14 cellular contexts compared by ENCODE assay signal in the genomic region with DNA sequence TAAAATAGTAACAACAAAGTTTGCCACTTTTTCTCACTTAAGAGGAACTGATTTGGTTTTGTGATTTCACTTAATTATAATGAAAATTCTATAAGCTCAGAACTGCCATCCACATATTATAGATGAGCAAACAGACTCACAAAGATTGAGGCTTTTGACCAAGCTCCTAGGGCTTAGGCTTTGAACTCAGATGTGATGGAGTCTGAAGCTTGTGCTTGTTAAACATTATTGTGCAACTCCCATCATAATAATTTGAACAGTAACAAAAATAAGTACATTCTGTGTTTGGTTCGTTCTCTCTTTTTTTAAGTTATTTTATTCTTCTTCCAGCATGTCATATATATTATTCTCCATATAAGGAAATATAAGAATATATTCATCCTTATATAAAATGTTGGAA.
DNase-seq lines count a peak whose midpoint lies in the region; ATAC-seq, FAIRE-seq and TF ChIP-seq lines count a peak whose summit lies in the region.
"Had no signal": no experiment of that assay in that cellular context is flagged by ENCODE, and none has a peak within 500 bp of the region (broad histone marks: within the 10 kb centered on the region; RNA-seq: fewer than 3 reads in every experiment).

No MANE protein-coding gene starts in this region.

- FAIRE-seq in GM19239 (lab: Jason Lieb, UNC) (peak; percentile 39), GM12878 (lab: Jason Lieb, UNC) (no peak)
- FAIRE-seq: H1 had no signal

- H3K4me1 ChIP-seq in BLaER1 treated with 17β-estradiol and CSF1 and Interleukin-3, amounts not matched to agents 10 nM and 100 nM = peaks cover 31 to 75% (median 52%) of the 10 kb centered on the region in 10 experiments
- H3K4me1 ChIP-seq in GM12878 (ENCODE audit: control insufficient read depth, insufficient read depth, low read length) = peaks cover 5% of the 10 kb centered on the region; the same call in 1 of the 2 replicates
- peaks cover 3% of the 10 kb centered on the region for H3K4me1 ChIP-seq in effector memory CD4-positive, alpha-beta T cell (ENCODE audit: control insufficient read depth, insufficient read depth, low read length, poor library complexity, severe bottlenecking)
- H3K4me1 ChIP-seq: SJSA1 had no signal

- TF ChIP-seq EP300 in GM12878 (IDR thresholded peaks at IDR 0.05; ENCODE audit: borderline replicate concordance in 1 of 2, control insufficient read depth in 1 of 2, low read depth in 2 of 2, low read length in 2 of 2) = no peak

- no TSS peak for BruUV-seq in GM12878 (replicated peaks; lab: Mats Ljungman, UMichigan)

- no peaks in the 10 kb centered on the region for H3K79me2 ChIP-seq in GM12878 (ENCODE audit: control insufficient read depth, insufficient read depth, low read length)

- peak overlapping the region in 1 of 10 experiments; percentile 11; a peak in 1 of 20 replicates for H3K4me3 ChIP-seq in BLaER1 treated with 17β-estradiol and CSF1 and Interleukin-3, amounts not matched to agents 10 nM and 100 nM
- H3K4me3 ChIP-seq in NB4 (ENCODE audit: low read depth, low read length) (peak overlapping the region; percentile 5), GM12878 (no peak overlapping the region)
- no peak overlapping the region for H3K4me3 ChIP-seq in effector memory CD4-positive, alpha-beta T cell (ENCODE audit: insufficient read depth, low read depth, low read length, poor library complexity, severe bottlenecking)
- H3K4me3 ChIP-seq: SJSA1 had no signal

- H4K20me1 ChIP-seq in BLaER1 treated with 17β-estradiol and CSF1 and Interleukin-3, amounts not matched to agents 10 nM and 100 nM = no peaks in the 10 kb centered on the region
- H4K20me1 ChIP-seq in GM12878 (ENCODE audit: control insufficient read depth, insufficient read depth) = no peaks in the 10 kb centered on the region

- SMC1A ChIA-PET in GM12878 (lab: Charles Lee; ENCODE audit: uncharacterized antibody, unreplicated experiment) = interaction anchor here (0.6 to 2.3 kb wide), 32 partner anchors 10 to 1056 kb away, joined by 3 to 31 read pairs (median 4); no protein-coding TSS in a partner anchor

- no peak overlapping the region for H3K27ac Mint-ChIP-seq in effector memory CD8-positive, alpha-beta T cell

- RAD21 ChIA-PET in GM12878 (lab: Charles Lee; ENCODE audit: unreplicated experiment) = interaction anchor here (0.9 to 1.7 kb wide), 20 partner anchors 24 to 264 kb away, joined by 3 to 19 read pairs (median 5); no protein-coding TSS in a partner anchor

- WGBS in GM12878 (ENCODE audit: insufficient coverage, insufficient replicate concordance, low lambda C conversion rate, missing lambda C conversion rate) = 0% methylated on average over 1 of the region's 1 CpG

- intact Hi-C loops in GM12878 (cut with micrococcal nuclease; ENCODE audit: unreplicated experiment) = loop anchor here (5.0 kb wide), 2 partner anchors 65 to 70 kb away; no protein-coding TSS in a partner anchor

- TF ChIP-seq CTCF in NB4 (IDR thresholded peaks at IDR 0.05; ENCODE audit: low read depth, low read length) (no peak), GM12878 (IDR thresholded peaks at IDR 0.05 in 2 of 3, conservative IDR thresholded peaks at IDR 0.05 in 1 of 3; ENCODE audit: control insufficient read depth in 2 of 3, extremely low read depth in 1 of 3, insufficient read depth in 1 of 3, low read depth in 3 of 3, low read length in 3 of 3) (no peak)

- in situ Hi-C loops in GM12878 (cut with MboI) = no loop called here

- peak overlapping the region in 10 of 11 experiments; percentile 27 to 89 (median 72); a peak in 17 of 22 replicates for H3K27ac ChIP-seq in BLaER1 treated with 17β-estradiol and CSF1 and Interleukin-3, amounts not matched to agents 10 nM and 100 nM
- no peak overlapping the region for H3K27ac ChIP-seq in GM12878 (ENCODE audit: control insufficient read depth, insufficient read depth)
- no peak overlapping the region for H3K27ac ChIP-seq in effector memory CD4-positive, alpha-beta T cell (ENCODE audit: insufficient read depth, low read length, poor library complexity, severe bottlenecking)
- H3K27ac ChIP-seq: SJSA1 had no signal

- H3K9ac ChIP-seq in BLaER1 treated with 17β-estradiol and CSF1 and Interleukin-3, amounts not matched to agents 10 nM and 100 nM = peak overlapping the region in 6 of 11 experiments; percentile 29 to 73 (median 50); a peak in 7 of 22 replicates
- no peak overlapping the region for H3K9ac ChIP-seq in GM12878 (ENCODE audit: control insufficient read depth, insufficient read depth, low read length)

- H2AFZ ChIP-seq in GM12878 (ENCODE audit: control insufficient read depth, low read depth, low read length) = no peak overlapping the region

- CTCF ChIA-PET in GM12878 (lab: Yijun Ruan, JAX) = interaction anchor here (0.6 to 1.3 kb wide), 9 partner anchors 10 to 202 kb away, joined by 3 to 6 read pairs (median 4); no protein-coding TSS in a partner anchor

- TF ChIP-seq POLR2A in NB4 (IDR thresholded peaks at IDR 0.05; ENCODE audit: extremely low read depth, insufficient read length) = no peak
- no peak for TF ChIP-seq POLR2A in GM12878 (IDR thresholded peaks at IDR 0.05; ENCODE audit: low read depth, low read length)

- ATAC-seq in GM12878 = 0 out of 3 replicates have a peak, but pooled peaks have one; percentile 16
- no peak for ATAC-seq in effector memory CD8-positive, alpha-beta T cell (replicated peaks)

- peaks cover 12 to 20% of the 10 kb centered on the region in 2 donors for H3K27me3 Mint-ChIP-seq in effector memory CD8-positive, alpha-beta T cell

- DNase-seq in GM19239 (ENCODE audit: insufficient read length, low spot score) = no peak
- peak; percentile 74 for DNase-seq in NB4 (ENCODE audit: low read depth)
- DNase-seq in GM12878 (ENCODE audit: low read depth, low spot score) = no peak
- DNase-seq in effector memory CD4-positive, alpha-beta T cell = no peak
- no peak for DNase-seq in effector memory CD8-positive, alpha-beta T cell
- no peak for DNase-seq in NCI-H2107 (lab: John Stamatoyannopoulos, UW)
- DNase-seq: EL, NCI-H1417, NCI-H2029 treated with DMSO at 0.1 percent for 48 hours, NCI-H510A treated with DMSO at 0.1 percent for 48 hours had no signal

- peak overlapping the region; percentile 41 to 78 (median 65); a peak in 21 of 22 replicates for H3K4me2 ChIP-seq in BLaER1 treated with 17β-estradiol and CSF1 and Interleukin-3, amounts not matched to agents 10 nM and 100 nM
- H3K4me2 ChIP-seq in GM12878 (ENCODE audit: control insufficient read depth, insufficient read depth) = no peak overlapping the region

- POLR2A ChIA-PET in GM12878 (lab: Charles Lee) = interaction anchor here (0.9 to 1.3 kb wide), 7 partner anchors 17 to 244 kb away, joined by 3 to 7 read pairs (median 3); no protein-coding TSS in a partner anchor

- H3K9me3 ChIP-seq in BLaER1 treated with 17β-estradiol and CSF1 and Interleukin-3, amounts not matched to agents 10 nM and 100 nM (replicated peaks in 1 of 11) = peaks cover 32 to 61% (median 50%) of the 10 kb centered on the region in 11 experiments
- H3K9me3 ChIP-seq in GM12878 (replicated peaks; ENCODE audit: control insufficient read depth, insufficient read depth, low read length) = peaks cover 4% of the 10 kb centered on the region; the same call in 2 of the 3 replicates
- no peaks in the 10 kb centered on the region for H3K9me3 ChIP-seq in effector memory CD4-positive, alpha-beta T cell (ENCODE audit: control insufficient read depth, low read length)
- H3K9me3 ChIP-seq: SJSA1 had no signal

- TF ChIP-seq RAD21 in GM12878 (IDR thresholded peaks at IDR 0.05; ENCODE audit: insufficient read depth, low read depth, low read length) = no peak

- H3K4me1 Mint-ChIP-seq in effector memory CD8-positive, alpha-beta T cell (ENCODE audit: low read depth in 2 of 2) = peaks cover 19 to 20% of the 10 kb centered on the region in 2 donors

- peaks cover 0 to 19% (median 0%) of the 10 kb centered on the region in 11 experiments; a peak in 3 of 22 replicates for H3K36me3 ChIP-seq in BLaER1 treated with 17β-estradiol and CSF1 and Interleukin-3, amounts not matched to agents 10 nM and 100 nM
- no peaks in the 10 kb centered on the region for H3K36me3 ChIP-seq in GM12878 (ENCODE audit: control insufficient read depth in 2 of 2, insufficient read depth in 2 of 2, low read length in 1 of 2)
- no peaks in the 10 kb centered on the region for H3K36me3 ChIP-seq in effector memory CD4-positive, alpha-beta T cell (ENCODE audit: control insufficient read depth, insufficient read depth, low read length)
- H3K36me3 ChIP-seq: SJSA1 had no signal

- no peaks in the 10 kb centered on the region for H3K36me3 Mint-ChIP-seq in effector memory CD8-positive, alpha-beta T cell (ENCODE audit: insufficient read depth)
- H3K36me3 Mint-ChIP-seq: IgD-negative memory B cell had no signal

- no peaks in the 10 kb centered on the region for H3K27me3 ChIP-seq in BLaER1 treated with 17β-estradiol and CSF1 and Interleukin-3, amounts not matched to agents 10 nM and 100 nM
- H3K27me3 ChIP-seq in GM12878 (replicated peaks in 1 of 2; ENCODE audit: control insufficient read depth in 2 of 2, insufficient read depth in 2 of 2, low read length in 1 of 2) = no peaks in the 10 kb centered on the region
- no peaks in the 10 kb centered on the region for H3K27me3 ChIP-seq in effector memory CD4-positive, alpha-beta T cell (replicated peaks; ENCODE audit: control insufficient read depth, insufficient read depth, low read length, poor library complexity, severe bottlenecking)
- H3K27me3 ChIP-seq: SJSA1 had no signal

- H3K9me3 Mint-ChIP-seq in effector memory CD8-positive, alpha-beta T cell = peaks cover 0 to 2% of the 10 kb centered on the region in 2 donors

- H3K4me3 Mint-ChIP-seq in effector memory CD8-positive, alpha-beta T cell = no peak overlapping the region

TF ChIP-seq in GM12878, 131 proteins besides CTCF, POLR2A, EP300 and RAD21 (continues in another document):
- TF ChIP-seq PBX3 (IDR thresholded peaks at IDR 0.05; ENCODE audit: insufficient replicate concordance, low read depth, low read length) = no peak
- TF ChIP-seq SMARCA5 (IDR thresholded peaks at IDR 0.05) = no peak
- TF ChIP-seq TCF7 (IDR thresholded peaks at IDR 0.05; ENCODE audit: borderline replicate concordance) = no peak
- TF ChIP-seq MEF2B (IDR thresholded peaks at IDR 0.05; ENCODE audit: partially characterized antibody, poor library complexity, severe bottlenecking) = no peak

Comparison
In these comparisons a context has a peak if more than half of its experiments do, and no peak if none do; other contexts are left out.
1. H3K27ac ChIP-seq: peak in BLaER1 treated with 17β-estradiol and CSF1 and Interleukin-3, amounts not matched to agents 10 nM and 100 nM (10 of 11); none in GM12878 (single experiment) and effector memory CD4-positive, alpha-beta T cell (single experiment).